Comparison of ENCODE assay signal across 14 cellular contexts in the genomic region with DNA sequence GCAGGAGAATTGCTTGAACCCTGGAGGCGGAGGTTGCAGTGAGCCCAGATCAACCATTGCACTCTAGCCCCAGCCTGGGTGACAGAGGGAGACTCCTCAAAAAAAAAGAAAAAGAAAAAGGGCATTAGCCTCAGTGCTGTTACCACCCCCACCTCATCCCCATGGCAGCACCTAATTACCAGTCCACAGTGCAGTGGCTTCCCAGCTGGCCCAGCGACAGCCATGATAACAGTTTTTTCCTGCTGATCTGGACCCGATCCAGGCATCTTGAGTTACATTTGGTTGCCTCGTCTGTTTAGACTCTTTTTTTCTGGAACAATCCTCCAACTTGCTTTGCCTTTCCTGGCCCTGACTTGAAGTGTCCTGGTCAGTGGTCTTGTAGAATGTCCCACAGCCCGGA. TPM values are rescaled to one million over a fixed set of nuclear protein-coding genes. Genes with fewer than 3 reads are reported as not detected.
DNase-seq lines count a peak whose midpoint lies in the region; ATAC-seq and TF ChIP-seq lines count a peak whose summit lies in the region.
"Had no signal": no experiment of that assay in that cellular context is flagged by ENCODE, and none has a peak within 500 bp of the region (broad histone marks: within the 10 kb centered on the region; RNA-seq: fewer than 3 reads in every experiment).

No MANE protein-coding gene starts in this region.

- no peak for TF ChIP-seq CTCF in endodermal cell (conservative IDR thresholded peaks at IDR 0.05)

- no peaks in the 10 kb centered on the region for H3K27me3 Mint-ChIP-seq in endodermal cell (ENCODE audit: insufficient read depth)
- H3K27me3 Mint-ChIP-seq: T-cell had no signal

- H3K27ac Mint-ChIP-seq in endodermal cell, result peak overlapping the region; percentile 16
- H3K27ac Mint-ChIP-seq: T-cell had no signal

- H3K36me3 ChIP-seq in endodermal cell (ENCODE audit: control insufficient read depth, insufficient read depth, low read length), result no peaks in the 10 kb centered on the region
- H3K36me3 ChIP-seq: upper lobe of left lung had no signal

- no peak overlapping the region for H3K4me3 Mint-ChIP-seq in endodermal cell
- H3K4me3 Mint-ChIP-seq: H9, T-cell had no signal

- no peak for ATAC-seq in HG03521 (IDR thresholded peaks at IDR 0.05; ENCODE audit: unreplicated experiment)
- ATAC-seq: T-cell had no signal

- no peak overlapping the region for H3K9ac ChIP-seq in endodermal cell (ENCODE audit: extremely low read depth, low read length, poor library complexity, severe bottlenecking)

- DNase-seq in NCI-H748 (lab: John Stamatoyannopoulos, UW; ENCODE audit: unreplicated experiment), result peak; percentile 35
- no peak for DNase-seq in NCI-H748 treated with DMSO at 0.1 percent for 48 hours (lab: John Stamatoyannopoulos, UW)
- DNase-seq in NCI-H2227 treated with DMSO at 0.1 percent for 48 hours (lab: John Stamatoyannopoulos, UW), result peak; percentile 60
- DNase-seq in endodermal cell, result no peak
- DNase-seq in activated gamma-delta T cell treated with Interleukin-2 at 50 U/mL for 16 hours, result no peak
- DNase-seq in stimulated activated CD4-positive, alpha-beta T cell treated with anti-CD3 and anti-CD28 coated beads, Interleukin-2, amount 100 ng/mL, for 24 hours, result no peak
- DNase-seq: activated CD4-positive, alpha-beta T cell treated with anti-CD3 and anti-CD28 coated beads for 4 hours; activated effector memory CD4-positive, alpha-beta T cell treated with Interleukin-2 at 50 U/mL for 16 hours; H9; NK-92 treated with Interleukin-12 subunit alpha and Interleukin-12 subunit beta, amount 100 ng/mL, for 24 hours; T-cell; upper lobe of left lung had no signal

- no peaks in the 10 kb centered on the region for H3K9me3 Mint-ChIP-seq in endodermal cell
- H3K9me3 Mint-ChIP-seq: H9, T-cell had no signal

- H3K27ac ChIP-seq in endodermal cell (ENCODE audit: low read depth, low read length), result no peak overlapping the region
- H3K27ac ChIP-seq in temporal lobe (ENCODE audit: low read depth, low read length), result peak overlapping the region; percentile 40
- H3K27ac ChIP-seq: upper lobe of left lung had no signal

- WGBS in endodermal cell (ENCODE audit: insufficient coverage in 1 of 2, insufficient read length in 1 of 2), 2 experiments, result 72 to 90% methylated on average over 2 to 5 of the region's 5 CpGs

- H3K9me3 ChIP-seq in endodermal cell (ENCODE audit: control insufficient read depth, low read length), result no peaks in the 10 kb centered on the region
- H3K9me3 ChIP-seq: upper lobe of left lung had no signal

- H3K36me3 Mint-ChIP-seq in endodermal cell (ENCODE audit: low read depth), result no peaks in the 10 kb centered on the region
- H3K36me3 Mint-ChIP-seq: T-cell had no signal

- no peak overlapping the region for H3K4me3 ChIP-seq in endodermal cell (ENCODE audit: low read length)
- H3K4me3 ChIP-seq: upper lobe of left lung had no signal

- no peaks in the 10 kb centered on the region for H3K4me1 ChIP-seq in endodermal cell (ENCODE audit: control insufficient read depth, insufficient read depth, low read length)
- H3K4me1 ChIP-seq: upper lobe of left lung had no signal

- peaks cover 15% of the 10 kb centered on the region for H3K4me1 Mint-ChIP-seq in endodermal cell

- no peaks in the 10 kb centered on the region for H3K27me3 ChIP-seq in endodermal cell (ENCODE audit: control insufficient read depth, insufficient read depth, low read length, poor library complexity, severe bottlenecking)
- H3K27me3 ChIP-seq: upper lobe of left lung had no signal

RNA-seq across cellular contexts. Expression of gene NCS1, which starts 24.4 kb away (rescaled TPM):
- total RNA-seq in endodermal cell, result 10 to 100 TPM; 40.6 to 47.7 TPM
- 26.5 TPM for polyA plus RNA-seq in endodermal cell (2013, experiment 1 of 2)
- polyA plus RNA-seq in endodermal cell (2013, experiment 2 of 2), result 28.0 TPM
- 138 TPM for total RNA-seq in temporal lobe

Comparison
In these comparisons a context has a peak if more than half of its experiments do, and no peak if none do; other contexts are left out.
1. DNase-seq: peak in NCI-H748 (single experiment) and NCI-H2227 treated with DMSO at 0.1 percent for 48 hours (single experiment); none in NCI-H748 treated with DMSO at 0.1 percent for 48 hours (single experiment), endodermal cell (single experiment), activated gamma-delta T cell treated with Interleukin-2 at 50 U/mL for 16 hours (single experiment) and stimulated activated CD4-positive, alpha-beta T cell treated with anti-CD3 and anti-CD28 coated beads, Interleukin-2, amount 100 ng/mL, for 24 hours (0 of 2).